15 cellular contexts compared by ENCODE assay signal in genomic region chr16:86298166-86299131, GRCh38.
DNase-seq lines count a peak whose midpoint lies in the region; ATAC-seq and TF ChIP-seq lines count a peak whose summit lies in the region.
"Had no signal": no experiment of that assay in that cellular context is flagged by ENCODE, and none has a peak within 500 bp of the region (broad histone marks: within the 10 kb centered on the region; RNA-seq: fewer than 3 reads in every experiment).

No MANE protein-coding gene starts in this region.

- H3K4me2 ChIP-seq in parathyroid adenoma (ENCODE audit: low read length): peak overlapping the region; percentile 79

- DNase-seq in ELF-1 (ENCODE audit: low read depth, low spot score) (peak; percentile 65), RWPE2 (ENCODE audit: low spot score) (peak; percentile 18), fibroblast of villous mesenchyme (ENCODE audit: low read depth) (peak; percentile 98), middle frontal gyrus (ENCODE audit: extremely low spot score, low spot score) (no peak), DMS 273 treated with DMSO at 0.1 percent for 48 hours (lab: John Stamatoyannopoulos, UW) (no peak)
- no peak for DNase-seq in stimulated activated naive CD4-positive, alpha-beta T cell treated with Interleukin-2 at 50 U/mL for 16 hours (lab: John Stamatoyannopoulos, UW)
- DNase-seq: CD4-positive, CD25-positive, alpha-beta regulatory T cell; NCI-H1092; NCI-H446 treated with DMSO at 0.1 percent for 48 hours; occipital lobe; SHP77 treated with DMSO at 0.1 percent for 48 hours; stimulated activated CD4-positive, alpha-beta T cell treated with anti-CD3 and anti-CD28 coated beads, Interleukin-2, amount 100 ng/mL, for 24 hours; stimulated activated naive B cell treated with anti-CD40 and anti-IgM and Interleukin-4, amounts not matched to agents 10 μg/mL and 1 μg/mL and 100 μg/mL, for 72 hours had no signal

- H2AFZ ChIP-seq in parathyroid adenoma: no peak overlapping the region

- no peak overlapping the region for H3K9ac ChIP-seq in parathyroid adenoma

- H3K36me3 ChIP-seq in RWPE2 (ENCODE audit: low read depth) (no peaks in the 10 kb centered on the region), parathyroid adenoma (ENCODE audit: control insufficient read depth, insufficient read depth, low read length) (no peaks in the 10 kb centered on the region)

- H3K9me3 ChIP-seq in RWPE2 (ENCODE audit: severe bottlenecking): no peaks in the 10 kb centered on the region
- no peaks in the 10 kb centered on the region for H3K9me3 ChIP-seq in parathyroid adenoma (ENCODE audit: control insufficient read depth, low read length)

- no peak for TF ChIP-seq CTCF in RWPE2 (IDR thresholded peaks at IDR 0.05; ENCODE audit: poor library complexity, severe bottlenecking)
- TF ChIP-seq CTCF in fibroblast of villous mesenchyme (IDR thresholded peaks at IDR 0.05; ENCODE audit: insufficient read depth, low read depth, low read length): no peak
- TF ChIP-seq CTCF in parathyroid adenoma (IDR thresholded peaks at IDR 0.05): no peak

- no peaks in the 10 kb centered on the region for H3K79me2 ChIP-seq in parathyroid adenoma

- ATAC-seq in RWPE2 (ENCODE audit: low read depth) (no peak), HG03135 (IDR thresholded peaks at IDR 0.05; ENCODE audit: unreplicated experiment) (no peak)
- ATAC-seq: stimulated activated naive B cell treated with anti-CD40 and anti-IgM and Interleukin-4, amounts not matched to agents 10 μg/mL and 1 μg/mL and 100 μg/mL, for 72 hours had no signal

- H3K4me3 ChIP-seq in RWPE2 (ENCODE audit: severe bottlenecking) (no peak overlapping the region), fibroblast of villous mesenchyme (ENCODE audit: low read depth, low read length) (peak overlapping the region; percentile 24), parathyroid adenoma (ENCODE audit: low read depth, low read length) (peak overlapping the region; percentile 48)

- H3K27ac ChIP-seq in RWPE2 (ENCODE audit: poor library complexity, severe bottlenecking) (no peak overlapping the region), parathyroid adenoma (no peak overlapping the region)

- peaks cover 81% of the 10 kb centered on the region for H3K27me3 ChIP-seq in RWPE2 (ENCODE audit: insufficient read depth, poor library complexity, severe bottlenecking)
- peaks cover 8% of the 10 kb centered on the region for H3K27me3 ChIP-seq in parathyroid adenoma (ENCODE audit: control insufficient read depth, insufficient read depth, low read length)

- H3K4me1 ChIP-seq in RWPE2 (ENCODE audit: insufficient read depth, poor library complexity, severe bottlenecking): peaks cover 3% of the 10 kb centered on the region
- no peaks in the 10 kb centered on the region for H3K4me1 ChIP-seq in parathyroid adenoma

Comparison
In these comparisons a context has a peak if more than half of its experiments do, and no peak if none do; other contexts are left out.
1. DNase-seq: peak in ELF-1 (single experiment), RWPE2 (single experiment) and fibroblast of villous mesenchyme (single experiment); none in middle frontal gyrus (single experiment), stimulated activated naive CD4-positive, alpha-beta T cell treated with Interleukin-2 at 50 U/mL for 16 hours (single experiment) and DMS 273 treated with DMSO at 0.1 percent for 48 hours (single experiment).